Comparison of ENCODE assay signal across 19 cellular contexts in genomic region chr6:109326346-109326745, GRCh38. TPM values are rescaled to one million over a fixed set of nuclear protein-coding genes. Genes with fewer than 3 reads are reported as not detected.
DNase-seq lines count a peak whose midpoint lies in the region; ATAC-seq and TF ChIP-seq lines count a peak whose summit lies in the region.
"Had no signal": no experiment of that assay in that cellular context is flagged by ENCODE, and none has a peak within 500 bp of the region (broad histone marks: within the 10 kb centered on the region; RNA-seq: fewer than 3 reads in every experiment).

No MANE protein-coding gene starts in this region.

- no peaks in the 10 kb centered on the region for H3K27me3 ChIP-seq in HL-60 (ENCODE audit: insufficient read depth, poor library complexity, severe bottlenecking)
- H3K27me3 ChIP-seq: BLaER1 treated with 17β-estradiol and CSF1 and Interleukin-3, amounts not matched to agents 10 nM and 100 nM had no signal

- H3K27ac ChIP-seq in HL-60 (replicated peaks): peak overlapping the region; percentile 65
- H3K27ac ChIP-seq: 22Rv1, A549, C4-2B had no signal

- TF ChIP-seq CTCF in HL-60 (IDR thresholded peaks at IDR 0.05; ENCODE audit: insufficient read depth, low read length) (no peak), nephron (IDR thresholded peaks at IDR 0.05; ENCODE audit: unreplicated experiment in 3 of 3) (no peak)

- no peaks in the 10 kb centered on the region for H3K9me3 Mint-ChIP-seq in nephron
- H3K9me3 Mint-ChIP-seq: CD4-positive, alpha-beta T cell; CD8-positive, alpha-beta T cell had no signal

- ATAC-seq in HG03521 (IDR thresholded peaks at IDR 0.05; ENCODE audit: unreplicated experiment): no peak
- ATAC-seq in GM18868 (IDR thresholded peaks at IDR 0.05; ENCODE audit: unreplicated experiment): no peak
- ATAC-seq: A549; CD8-positive, alpha-beta T cell had no signal

- H3K27ac Mint-ChIP-seq in nephron: peak overlapping the region in 2 of 3 experiments; percentile 75 to 80
- H3K27ac Mint-ChIP-seq: B cell; CD4-positive, alpha-beta T cell; CD8-positive, alpha-beta T cell had no signal

- no peak overlapping the region for H3K4me3 ChIP-seq in HL-60 (replicated peaks; ENCODE audit: insufficient read depth, low read length)
- H3K4me3 ChIP-seq: A549; BLaER1 treated with 17β-estradiol and CSF1 and Interleukin-3, amounts not matched to agents 10 nM and 100 nM had no signal

- DNase-seq in HL-60 (ENCODE audit: low read depth in 1 of 2, low spot score in 1 of 2): no peak
- DNase-seq in kidney tubule cell (ENCODE audit: low spot score): peak; percentile 25
- DNase-seq in renal cortical epithelial cell (ENCODE audit: low read depth): peak; percentile 58
- no peak for DNase-seq in stimulated activated CD4-positive, alpha-beta T cell treated with anti-CD3 and anti-CD28 coated beads, Interleukin-4, amount 100 ng/mL, for 1 hour
- DNase-seq: AML-193; Caco-2; Calu3; CD4-positive, alpha-beta T cell; CD8-positive, alpha-beta T cell; DMS79 treated with DMSO at 0.1 percent for 48 hours; GF-D8 had no signal

- no peak overlapping the region for H3K4me3 Mint-ChIP-seq in nephron
- H3K4me3 Mint-ChIP-seq: B cell; CD4-positive, alpha-beta T cell; CD8-positive, alpha-beta T cell had no signal

- H3K36me3 Mint-ChIP-seq in nephron (ENCODE audit: low read depth): no peaks in the 10 kb centered on the region
- H3K36me3 Mint-ChIP-seq: CD8-positive, alpha-beta T cell had no signal

- no peaks in the 10 kb centered on the region for H3K27me3 Mint-ChIP-seq in nephron (ENCODE audit: low read depth)
- H3K27me3 Mint-ChIP-seq: B cell; CD4-positive, alpha-beta T cell had no signal

- H3K4me1 Mint-ChIP-seq in nephron: peaks cover under 1% of the 10 kb centered on the region

RNA-seq across cellular contexts. Expression of gene CD164, which starts 55.9 kb away (rescaled TPM):
- total RNA-seq in renal cortical epithelial cell: 248 and 303 TPM in 2 replicates

Comparison
In these comparisons a context has a peak if more than half of its experiments do, and no peak if none do; other contexts are left out.
1. DNase-seq: peak in kidney tubule cell (single experiment) and renal cortical epithelial cell (single experiment); none in HL-60 (0 of 2) and stimulated activated CD4-positive, alpha-beta T cell treated with anti-CD3 and anti-CD28 coated beads, Interleukin-4, amount 100 ng/mL, for 1 hour (single experiment).